In genomic region chr3:123262226-123262625, GRCh38 we compare ENCODE assay signal across 1 cellular context.
TF ChIP-seq lines count a peak whose summit lies in the region.

No MANE protein-coding gene starts in this region.

TF ChIP-seq in GM12878, 131 proteins besides CTCF, POLR2A, EP300 and RAD21 (continued from another document):
- no peak for TF ChIP-seq BCL3 (IDR thresholded peaks at IDR 0.05; ENCODE audit: borderline replicate concordance, insufficient read depth, low read depth, low read length, poor library complexity, severe bottlenecking)
- TF ChIP-seq NR2F1 (conservative IDR thresholded peaks at IDR 0.05), result no peak
- TF ChIP-seq CBFB (IDR thresholded peaks at IDR 0.05; ENCODE audit: low read depth), result no peak
- TF ChIP-seq MYC (IDR thresholded peaks at IDR 0.05; ENCODE audit: insufficient read depth, insufficient read length, insufficient replicate concordance, low read length, severe bottlenecking), result no peak
- no peak for TF ChIP-seq PBX3 (IDR thresholded peaks at IDR 0.05; ENCODE audit: insufficient replicate concordance, low read depth, low read length)
- no peak for TF ChIP-seq TARDBP (IDR thresholded peaks at IDR 0.05; ENCODE audit: borderline replicate concordance)
- TF ChIP-seq SREBF1 (IDR thresholded peaks at IDR 0.05; ENCODE audit: low read length), result no peak
- TF ChIP-seq ZZZ3 (IDR thresholded peaks at IDR 0.05; ENCODE audit: control insufficient read depth, insufficient read length, low read depth), result no peak
- TF ChIP-seq IRF3 (IDR thresholded peaks at IDR 0.05), result no peak
- TF ChIP-seq ETV6 (conservative IDR thresholded peaks at IDR 0.05 in 1 of 2, IDR thresholded peaks at IDR 0.05 in 1 of 2; ENCODE audit: borderline replicate concordance in 1 of 2, low read depth in 1 of 2), result no peak
- TF ChIP-seq BRCA1 (IDR thresholded peaks at IDR 0.05; ENCODE audit: low read depth, low read length), result no peak
- TF ChIP-seq CHD2 (IDR thresholded peaks at IDR 0.05; ENCODE audit: borderline replicate concordance, low read depth, low read length), result no peak
- TF ChIP-seq E2F8 (IDR thresholded peaks at IDR 0.05; ENCODE audit: low read depth, partially characterized antibody), result no peak
- TF ChIP-seq ZSCAN29 (IDR thresholded peaks at IDR 0.05), result no peak
- TF ChIP-seq NFYA (IDR thresholded peaks at IDR 0.05; ENCODE audit: borderline replicate concordance, low read depth, low read length), result no peak
- no peak for TF ChIP-seq RFX5 (IDR thresholded peaks at IDR 0.05; ENCODE audit: low read depth, low read length)
